ENCODE assay signal across 29 cellular contexts in genomic region chr19:2967972-2968371, GRCh38. TPM values are rescaled to one million over a fixed set of nuclear protein-coding genes. Genes with fewer than 3 reads are reported as not detected.
"Had no signal": no experiment of that assay in that cellular context is flagged by ENCODE, and none has a peak within 500 bp of the region (broad histone marks: within the 10 kb centered on the region; RNA-seq: fewer than 3 reads in every experiment).

No MANE protein-coding gene starts in this region.

- H3K36me3 ChIP-seq: esophagus squamous epithelium, lower lobe of right lung, sigmoid colon, suprapubic skin, tibial artery had no signal

- FAIRE-seq: colon, endometrium, small intestine, urothelium cell line had no signal

- H3K4me3 Mint-ChIP-seq: activated naive CD8-positive, alpha-beta T cell; natural killer cell treated with Interleukin-12 subunit alpha and Interleukin-12 subunit beta and Interleukin-15 and Interleukin-18, amount 100 ng/mL, for 72 hours; stimulated activated naive B cell treated with anti-CD40 and anti-IgM and Interleukin-4, amounts not matched to agents 10 μg/mL and 1 μg/mL and 100 μg/mL, for 72 hours; T-helper 2 cell treated with Interferon-gamma antibody and Interleukin-4, amounts not matched to agents 5 μg/mL and 100 μg/mL, for 36 hours had no signal

- H3K27ac Mint-ChIP-seq: activated naive CD8-positive, alpha-beta T cell; natural killer cell treated with Interleukin-12 subunit alpha and Interleukin-12 subunit beta and Interleukin-15 and Interleukin-18, amount 100 ng/mL, for 72 hours; stimulated activated naive B cell treated with anti-CD40 and anti-IgM and Interleukin-4, amounts not matched to agents 10 μg/mL and 1 μg/mL and 100 μg/mL, for 72 hours; T-helper 2 cell treated with Interferon-gamma antibody and Interleukin-4, amounts not matched to agents 5 μg/mL and 100 μg/mL, for 36 hours had no signal

- H3K36me3 Mint-ChIP-seq: natural killer cell treated with Interleukin-12 subunit alpha and Interleukin-12 subunit beta and Interleukin-15 and Interleukin-18, amount 100 ng/mL, for 72 hours; stimulated activated naive B cell treated with anti-CD40 and anti-IgM and Interleukin-4, amounts not matched to agents 10 μg/mL and 1 μg/mL and 100 μg/mL, for 72 hours had no signal

- H3K4me3 ChIP-seq: esophagus squamous epithelium, lower lobe of right lung, sigmoid colon, suprapubic skin, tibial artery had no signal

- DNase-seq: activated CD4-positive, alpha-beta T cell treated with anti-CD3 and anti-CD28 coated beads for 48 hours; activated CD4-positive, alpha-beta T cell treated with anti-CD3 and anti-CD28 coated beads, Interleukin-2, amount 50 U/mL, for 48 hours; activated CD8-positive, alpha-beta memory T cell treated with anti-CD3 and anti-CD28 coated beads for 24 hours; activated effector memory CD4-positive, alpha-beta T cell treated with Interleukin-2 at 50 U/mL for 16 hours; activated naive CD4-positive, alpha-beta T cell treated with Interleukin-2 at 50 U/mL for 16 hours; anterior cingulate cortex; effector CD8-positive, alpha-beta T cell; esophagus squamous epithelium; foreskin melanocyte; kidney glomerular epithelial cell; lower lobe of right lung; mesenchymal stem cell; retina; sigmoid colon; small intestine; stimulated activated CD4-positive, alpha-beta T cell treated with anti-CD3 and anti-CD28 coated beads, Interleukin-1b, Interleukin-23, amount 100 ng/mL, for 48 hours; stimulated activated naive B cell treated with anti-CD40 and anti-IgM and Interleukin-4, amounts not matched to agents 10 μg/mL and 1 μg/mL and 100 μg/mL, for 72 hours; T-helper 1 cell; tibial artery had no signal

- H3K9me3 ChIP-seq: esophagus squamous epithelium, lower lobe of right lung, sigmoid colon, suprapubic skin, tibial artery had no signal

- H3K27ac ChIP-seq: epithelial cell of prostate had no signal

- H3K9me3 Mint-ChIP-seq: natural killer cell treated with Interleukin-12 subunit alpha and Interleukin-12 subunit beta and Interleukin-15 and Interleukin-18, amount 100 ng/mL, for 72 hours; stimulated activated naive B cell treated with anti-CD40 and anti-IgM and Interleukin-4, amounts not matched to agents 10 μg/mL and 1 μg/mL and 100 μg/mL, for 72 hours; T-helper 2 cell treated with Interferon-gamma antibody and Interleukin-4, amounts not matched to agents 5 μg/mL and 100 μg/mL, for 36 hours had no signal

- H3K27me3 ChIP-seq: esophagus squamous epithelium, sigmoid colon, suprapubic skin had no signal

- H3K27me3 Mint-ChIP-seq: activated naive CD8-positive, alpha-beta T cell; natural killer cell treated with Interleukin-12 subunit alpha and Interleukin-12 subunit beta and Interleukin-15 and Interleukin-18, amount 100 ng/mL, for 72 hours; stimulated activated naive B cell treated with anti-CD40 and anti-IgM and Interleukin-4, amounts not matched to agents 10 μg/mL and 1 μg/mL and 100 μg/mL, for 72 hours had no signal

- ATAC-seq: lower lobe of right lung; natural killer cell treated with Interleukin-12 subunit alpha and Interleukin-12 subunit beta and Interleukin-15 and Interleukin-18, amount 100 ng/mL, for 72 hours; stimulated activated naive B cell treated with anti-CD40 and anti-IgM and Interleukin-4, amounts not matched to agents 10 μg/mL and 1 μg/mL and 100 μg/mL, for 72 hours had no signal

RNA-seq across cellular contexts. Expression of gene TLE6, which starts 9.4 kb away (rescaled TPM):
- total RNA-seq: mononuclear cell, myocyte had no signal
